In the genomic region with DNA sequence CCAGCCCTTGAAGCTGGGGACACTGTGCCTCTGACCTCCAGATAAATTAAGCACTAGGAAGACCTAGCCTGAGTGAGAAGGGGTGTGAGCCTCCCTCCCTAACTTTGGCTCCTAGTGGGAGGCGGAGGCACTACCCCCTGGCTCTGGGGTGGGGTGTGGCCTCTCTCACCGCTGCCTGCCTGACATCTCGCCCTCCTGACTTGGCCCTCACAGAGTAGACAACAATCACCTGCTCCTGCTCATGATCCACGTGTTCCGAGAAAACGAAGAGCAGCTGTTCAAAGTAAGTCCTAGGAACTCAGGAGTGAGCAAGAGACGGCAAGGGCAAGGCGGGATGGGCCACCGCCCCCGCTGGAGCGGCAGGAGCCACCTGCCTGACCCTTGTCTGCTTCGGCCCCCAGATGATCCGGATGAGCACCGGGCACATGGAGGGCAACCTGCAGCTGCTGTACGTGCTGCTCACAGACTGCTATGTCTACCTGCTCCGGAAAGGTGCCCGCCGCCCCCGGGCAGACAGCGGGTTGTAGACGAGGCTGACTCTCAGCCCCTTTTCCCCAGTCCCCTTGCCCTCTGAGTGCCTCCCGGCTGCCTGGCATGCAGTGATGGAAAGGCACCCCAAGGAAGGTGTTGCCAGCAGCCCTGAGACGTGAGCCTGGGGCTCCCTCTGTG, we compare ENCODE assay signal across 2 cellular contexts.
TF ChIP-seq lines count a peak whose summit lies in the region.

No MANE protein-coding gene starts in this region.

TF ChIP-seq in HEK293, 187 proteins besides CTCF, POLR2A, EP300 and RAD21:
- TF ChIP-seq, protein P1, sequence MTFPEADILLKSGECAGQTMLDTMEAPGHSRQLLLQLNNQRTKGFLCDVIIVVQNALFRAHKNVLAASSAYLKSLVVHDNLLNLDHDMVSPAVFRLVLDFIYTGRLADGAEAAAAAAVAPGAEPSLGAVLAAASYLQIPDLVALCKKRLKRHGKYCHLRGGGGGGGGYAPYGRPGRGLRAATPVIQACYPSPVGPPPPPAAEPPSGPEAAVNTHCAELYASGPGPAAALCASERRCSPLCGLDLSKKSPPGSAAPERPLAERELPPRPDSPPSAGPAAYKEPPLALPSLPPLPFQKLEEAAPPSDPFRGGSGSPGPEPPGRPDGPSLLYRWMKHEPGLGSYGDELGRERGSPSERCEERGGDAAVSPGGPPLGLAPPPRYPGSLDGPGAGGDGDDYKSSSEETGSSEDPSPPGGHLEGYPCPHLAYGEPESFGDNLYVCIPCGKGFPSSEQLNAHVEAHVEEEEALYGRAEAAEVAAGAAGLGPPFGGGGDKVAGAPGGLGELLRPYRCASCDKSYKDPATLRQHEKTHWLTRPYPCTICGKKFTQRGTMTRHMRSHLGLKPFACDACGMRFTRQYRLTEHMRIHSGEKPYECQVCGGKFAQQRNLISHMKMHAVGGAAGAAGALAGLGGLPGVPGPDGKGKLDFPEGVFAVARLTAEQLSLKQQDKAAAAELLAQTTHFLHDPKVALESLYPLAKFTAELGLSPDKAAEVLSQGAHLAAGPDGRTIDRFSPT (tag by site-specific recombination; IDR thresholded peaks at IDR 0.05): 0 out of 2 replicates have a peak, but pooled peaks have one; percentile 13
- TF ChIP-seq EGR2 (tag by site-specific recombination; IDR thresholded peaks at IDR 0.05; ENCODE audit: low read depth) (no peak), GLIS1 (tag by site-specific recombination; IDR thresholded peaks at IDR 0.05) (peak; percentile 37; the same call in 1 of the 2 replicates)

TF ChIP-seq in H1, 55 proteins besides CTCF, POLR2A, EP300 and RAD21:
- no peak for TF ChIP-seq PHF8 (conservative IDR thresholded peaks at IDR 0.05; ENCODE audit: low read depth, low read length)
- no peak for TF ChIP-seq RNF2 (IDR thresholded peaks at IDR 0.05; ENCODE audit: borderline replicate concordance, low read depth, low read length, missing control alignments, poor library complexity, severe bottlenecking)
- no peak for TF ChIP-seq MAX (IDR thresholded peaks at IDR 0.05)
- TF ChIP-seq SP1 (IDR thresholded peaks at IDR 0.05; ENCODE audit: low read depth, low read length): no peak
- no peak for TF ChIP-seq MAFK (IDR thresholded peaks at IDR 0.05; ENCODE audit: low read depth, low read length)
- no peak for TF ChIP-seq EGR1 (IDR thresholded peaks at IDR 0.05; ENCODE audit: borderline replicate concordance, low read depth, low read length)
- TF ChIP-seq RXRA (IDR thresholded peaks at IDR 0.05; ENCODE audit: insufficient read depth, low read depth, low read length): no peak
- no peak for TF ChIP-seq SP2 (IDR thresholded peaks at IDR 0.05; ENCODE audit: low read length)
- TF ChIP-seq, protein P2, sequence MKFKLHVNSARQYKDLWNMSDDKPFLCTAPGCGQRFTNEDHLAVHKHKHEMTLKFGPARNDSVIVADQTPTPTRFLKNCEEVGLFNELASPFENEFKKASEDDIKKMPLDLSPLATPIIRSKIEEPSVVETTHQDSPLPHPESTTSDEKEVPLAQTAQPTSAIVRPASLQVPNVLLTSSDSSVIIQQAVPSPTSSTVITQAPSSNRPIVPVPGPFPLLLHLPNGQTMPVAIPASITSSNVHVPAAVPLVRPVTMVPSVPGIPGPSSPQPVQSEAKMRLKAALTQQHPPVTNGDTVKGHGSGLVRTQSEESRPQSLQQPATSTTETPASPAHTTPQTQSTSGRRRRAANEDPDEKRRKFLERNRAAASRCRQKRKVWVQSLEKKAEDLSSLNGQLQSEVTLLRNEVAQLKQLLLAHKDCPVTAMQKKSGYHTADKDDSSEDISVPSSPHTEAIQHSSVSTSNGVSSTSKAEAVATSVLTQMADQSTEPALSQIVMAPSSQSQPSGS (IDR thresholded peaks at IDR 0.05; ENCODE audit: low read length): no peak
- no peak for TF ChIP-seq BRCA1 (IDR thresholded peaks at IDR 0.05; ENCODE audit: low read depth, low read length)
- TF ChIP-seq NANOG (IDR thresholded peaks at IDR 0.05; ENCODE audit: insufficient read depth, low read depth, low read length, poor library complexity, severe bottlenecking): no peak
- no peak for TF ChIP-seq BACH1 (IDR thresholded peaks at IDR 0.05; ENCODE audit: low read length)
- no peak for TF ChIP-seq TEAD4 (IDR thresholded peaks at IDR 0.05; ENCODE audit: low read depth, low read length)
- no peak for TF ChIP-seq CHD1 (IDR thresholded peaks at IDR 0.05; ENCODE audit: low read depth, low read length)
- TF ChIP-seq SIX5 (IDR thresholded peaks at IDR 0.05; ENCODE audit: low read depth, low read length): no peak
- TF ChIP-seq NRF1 (IDR thresholded peaks at IDR 0.05; ENCODE audit: low read depth, low read length): no peak
- no peak for TF ChIP-seq TAF1 (IDR thresholded peaks at IDR 0.05; ENCODE audit: low read depth, low read length)
